In genomic region chr9:2072752-2073405, GRCh38 we compare ENCODE assay signal across 15 cellular contexts. TPM values are rescaled to one million over a fixed set of nuclear protein-coding genes. Genes with fewer than 3 reads are reported as not detected.
A peak's percentile ranks its signal among the peaks of the same experiment; 100 is the strongest.
DNase-seq lines count a peak whose midpoint lies in the region; ATAC-seq and TF ChIP-seq lines count a peak whose summit lies in the region.
"Had no signal": no experiment of that assay in that cellular context is flagged by ENCODE, and none has a peak within 500 bp of the region (broad histone marks: within the 10 kb centered on the region; RNA-seq: fewer than 3 reads in every experiment).

No MANE protein-coding gene starts in this region.

- no peak for DNase-seq in naive thymus-derived CD4-positive, alpha-beta T cell
- DNase-seq in cortex of kidney (lab: John Stamatoyannopoulos, UW) (no peak), mesothelial cell of epicardium (ENCODE audit: low spot score in 2 of 2, unreplicated experiment in 2 of 2) (no peak), type B pancreatic cell (ENCODE audit: extremely low spot score, unreplicated experiment) (no peak)
- DNase-seq: activated CD8-positive, alpha-beta memory T cell treated with anti-CD3 and anti-CD28 coated beads, Interleukin-2, amount 50 U/mL, for 4 hours; GF-D8; Karpas-422; midbrain; NCI-H2029 treated with DMSO at 0.1 percent for 48 hours; SIG-M5; spleen had no signal

- intact Hi-C loops in naive thymus-derived CD4-positive, alpha-beta T cell (cut with micrococcal nuclease) = no loop called here

- H3K4me1 ChIP-seq in naive thymus-derived CD4-positive, alpha-beta T cell (ENCODE audit: control insufficient read depth in 2 of 2, insufficient read depth in 2 of 2, low read length in 2 of 2) = no peaks in the 10 kb centered on the region
- H3K4me1 ChIP-seq: parathyroid adenoma, spleen had no signal

- H3K36me3 Mint-ChIP-seq in naive thymus-derived CD4-positive, alpha-beta T cell = peaks cover 24 to 73% (median 38%) of the 10 kb centered on the region in 5 donors
- peaks cover 53% of the 10 kb centered on the region for H3K36me3 Mint-ChIP-seq in mesothelial cell of epicardium
- H3K36me3 Mint-ChIP-seq in type B pancreatic cell = peaks cover 39% of the 10 kb centered on the region

- no peaks in the 10 kb centered on the region for H3K9me3 Mint-ChIP-seq in naive thymus-derived CD4-positive, alpha-beta T cell
- H3K9me3 Mint-ChIP-seq in mesothelial cell of epicardium (no peaks in the 10 kb centered on the region), type B pancreatic cell (no peaks in the 10 kb centered on the region)

- CTCF ChIA-PET in naive thymus-derived CD4-positive, alpha-beta T cell (lab: Charles Lee) = interaction anchor here (0.6 kb wide), 1 partner anchor 15 kb away, joined by 3 read pairs; no protein-coding TSS in a partner anchor

- H3K36me3 ChIP-seq in naive thymus-derived CD4-positive, alpha-beta T cell (ENCODE audit: control insufficient read depth in 2 of 3, insufficient read depth in 3 of 3, low read length in 3 of 3) = peaks cover 19 to 82% (median 32%) of the 10 kb centered on the region in 3 experiments

- TF ChIP-seq CTCF in mesothelial cell of epicardium (IDR thresholded peaks at IDR 0.05; ENCODE audit: unreplicated experiment) (no peak), type B pancreatic cell (conservative IDR thresholded peaks at IDR 0.05) (no peak)

- peak; percentile 88 for ATAC-seq in GM19023 (IDR thresholded peaks at IDR 0.05; ENCODE audit: unreplicated experiment)
- ATAC-seq in GM21528 (IDR thresholded peaks at IDR 0.05; ENCODE audit: low FRiP score, unreplicated experiment) = peak; percentile 68
- ATAC-seq in HG03521 (IDR thresholded peaks at IDR 0.05; ENCODE audit: unreplicated experiment) = peak; percentile 70
- no peak for ATAC-seq in naive thymus-derived CD4-positive, alpha-beta T cell

- no peaks in the 10 kb centered on the region for H3K9me3 ChIP-seq in naive thymus-derived CD4-positive, alpha-beta T cell (ENCODE audit: control insufficient read depth in 2 of 3, low read length in 3 of 3)
- H3K9me3 ChIP-seq: spleen had no signal

- no peaks in the 10 kb centered on the region for H3K27me3 Mint-ChIP-seq in naive thymus-derived CD4-positive, alpha-beta T cell
- H3K27me3 Mint-ChIP-seq in mesothelial cell of epicardium (ENCODE audit: low read depth) (no peaks in the 10 kb centered on the region), type B pancreatic cell (no peaks in the 10 kb centered on the region)

- no peaks in the 10 kb centered on the region for H3K27me3 ChIP-seq in naive thymus-derived CD4-positive, alpha-beta T cell (ENCODE audit: control insufficient read depth in 2 of 2, insufficient read depth in 2 of 2, low read length in 2 of 2)
- H3K27me3 ChIP-seq: spleen had no signal

- H3K4me3 ChIP-seq in naive thymus-derived CD4-positive, alpha-beta T cell (ENCODE audit: low read length) = no peak overlapping the region
- H3K4me3 ChIP-seq: spleen had no signal

- peak overlapping the region in 5 of 9 donors; percentile 24 to 66 (median 38) for H3K27ac Mint-ChIP-seq in naive thymus-derived CD4-positive, alpha-beta T cell
- no peak overlapping the region for H3K27ac Mint-ChIP-seq in mesothelial cell of epicardium
- no peak overlapping the region for H3K27ac Mint-ChIP-seq in type B pancreatic cell

- peaks cover 0 to 15% (median 0%) of the 10 kb centered on the region in 7 donors for H3K4me1 Mint-ChIP-seq in naive thymus-derived CD4-positive, alpha-beta T cell
- H3K4me1 Mint-ChIP-seq in mesothelial cell of epicardium (peaks cover 4% of the 10 kb centered on the region), type B pancreatic cell (ENCODE audit: unreplicated experiment) (no peaks in the 10 kb centered on the region)

- POLR2A ChIA-PET in naive thymus-derived CD4-positive, alpha-beta T cell (lab: Charles Lee) = no interaction called here

- no peak overlapping the region for H3K27ac ChIP-seq in naive thymus-derived CD4-positive, alpha-beta T cell (ENCODE audit: low read depth, low read length)
- H3K27ac ChIP-seq: parathyroid adenoma, spleen had no signal

- no peak overlapping the region for H3K4me3 Mint-ChIP-seq in naive thymus-derived CD4-positive, alpha-beta T cell
- H3K4me3 Mint-ChIP-seq in mesothelial cell of epicardium (no peak overlapping the region), type B pancreatic cell (no peak overlapping the region)

RNA-seq across cellular contexts. Expression of gene SMARCA2, which starts 57.7 kb away (rescaled TPM):
- 100 to 1,000 TPM; 233 to 294 (median 258) TPM for total RNA-seq in naive thymus-derived CD4-positive, alpha-beta T cell
- polyA plus RNA-seq in naive thymus-derived CD4-positive, alpha-beta T cell = 10 to 100 TPM; 37.1 to 52.7 TPM
- total RNA-seq in mesothelial cell of epicardium (81.2 to 96.2 TPM (median 93.6 TPM) in 3 replicates), type B pancreatic cell (ENCODE audit: low replicate concordance) (131 and 174 TPM in 2 replicates)

Comparison
In these comparisons a context has a peak if more than half of its experiments do, and no peak if none do; other contexts are left out.
1. H3K27ac Mint-ChIP-seq: peak in naive thymus-derived CD4-positive, alpha-beta T cell (5 of 9); none in mesothelial cell of epicardium (single experiment) and type B pancreatic cell (single experiment).